25 cellular contexts compared by ENCODE assay signal in genomic region chr19:45158503-45159026, GRCh38. TPM values are rescaled to one million over a fixed set of nuclear protein-coding genes. Genes with fewer than 3 reads are reported as not detected.
"Had no signal": no experiment of that assay in that cellular context is flagged by ENCODE, and none has a peak within 500 bp of the region (broad histone marks: within the 10 kb centered on the region; RNA-seq: fewer than 3 reads in every experiment).

No MANE protein-coding gene starts in this region.

- H3K36me3 ChIP-seq: brain microvascular endothelial cell, cardiac muscle cell had no signal

- H3K36me3 Mint-ChIP-seq: activated naive CD4-positive, alpha-beta T cell treated with anti-CD3 and anti-CD28 coated beads, Interleukin-2, amount 50 U/mL, for 24 hours had no signal

- H3K27ac ChIP-seq: brain microvascular endothelial cell, cardiac muscle cell had no signal

- DNase-seq: activated CD4-positive, alpha-beta T cell treated with anti-CD3 and anti-CD28 coated beads for 36 hours; activated CD8-positive, alpha-beta memory T cell treated with anti-CD3 and anti-CD28 coated beads, Interleukin-2, amount 50 U/mL, for 48 hours; activated CD8-positive, alpha-beta T cell treated with anti-CD3 and anti-CD28 coated beads, Interleukin-2, amount 10 ng/mL, durations not matched to agents 7 days and 5 days; activated effector memory CD4-positive, alpha-beta T cell treated with Interleukin-2 at 50 U/mL for 16 hours; activated naive CD4-positive, alpha-beta T cell; activated T-cell treated with anti-CD3 and anti-CD28 coated beads, Interleukin-2, amount 50 U/mL, for 1 hour; amygdala; brain microvascular endothelial cell; cerebellar nuclear complex; NCI-H1048; NCI-H146; NCI-H1930; NCI-H2171; NCI-H2227 treated with DMSO at 0.1 percent for 48 hours; NCI-H446 treated with DMSO at 0.1 percent for 48 hours; NCI-H524 treated with DMSO at 0.1 percent for 48 hours; NCI-H82; SIG-M5; T-helper 2 cell; T1000 had no signal

- H3K4me3 ChIP-seq: cardiac muscle cell had no signal

- H3K27ac Mint-ChIP-seq: activated CD4-positive, alpha-beta T cell treated with anti-CD3 and anti-CD28 coated beads for 36 hours; activated CD8-positive, alpha-beta T cell treated with anti-CD3 and anti-CD28 coated beads, Interleukin-2, amount 10 ng/mL, durations not matched to agents 7 days and 5 days; activated naive CD4-positive, alpha-beta T cell treated with anti-CD3 and anti-CD28 coated beads, Interleukin-2, amount 50 U/mL, for 24 hours; activated T-helper 1 cell treated with anti-CD3 and anti-CD28 coated beads, Interleukin-12 subunit alpha, Interleukin-12 subunit beta, Interleukin-2, Interleukin-4 antibody, amounts not matched to agents 30 ng/mL and 10 ng/mL and 1 ng/mL, durations not matched to agents 14 hours and 24 hours and 36 hours had no signal

- H3K4me3 Mint-ChIP-seq: activated CD4-positive, alpha-beta T cell treated with anti-CD3 and anti-CD28 coated beads for 36 hours; activated CD8-positive, alpha-beta T cell treated with anti-CD3 and anti-CD28 coated beads, Interleukin-2, amount 10 ng/mL, durations not matched to agents 7 days and 5 days; activated naive CD4-positive, alpha-beta T cell treated with anti-CD3 and anti-CD28 coated beads, Interleukin-2, amount 50 U/mL, for 24 hours; activated T-helper 1 cell treated with anti-CD3 and anti-CD28 coated beads, Interleukin-12 subunit alpha, Interleukin-12 subunit beta, Interleukin-2, Interleukin-4 antibody, amounts not matched to agents 30 ng/mL and 10 ng/mL and 1 ng/mL, durations not matched to agents 14 hours and 24 hours and 36 hours had no signal

- H3K9me3 Mint-ChIP-seq: activated naive CD4-positive, alpha-beta T cell treated with anti-CD3 and anti-CD28 coated beads, Interleukin-2, amount 50 U/mL, for 24 hours; activated T-helper 1 cell treated with anti-CD3 and anti-CD28 coated beads, Interleukin-12 subunit alpha, Interleukin-12 subunit beta, Interleukin-2, Interleukin-4 antibody, amounts not matched to agents 30 ng/mL and 10 ng/mL and 1 ng/mL, durations not matched to agents 14 hours and 24 hours and 36 hours had no signal

- ATAC-seq: activated CD4-positive, alpha-beta T cell treated with anti-CD3 and anti-CD28 coated beads for 36 hours; activated CD8-positive, alpha-beta T cell treated with anti-CD3 and anti-CD28 coated beads, Interleukin-2, amount 10 ng/mL, durations not matched to agents 7 days and 5 days had no signal

RNA-seq across cellular contexts. Expression of gene NKPD1, which starts 2.2 kb away (rescaled TPM):
- total RNA-seq: astrocyte, M059J had no signal
